ENCODE assay signal across 8 cellular contexts in genomic region chr1:45303582-45304310, GRCh38. TPM values are rescaled to one million over a fixed set of nuclear protein-coding genes. Genes with fewer than 3 reads are reported as not detected.
DNase-seq lines count a peak whose midpoint lies in the region; ATAC-seq and TF ChIP-seq lines count a peak whose summit lies in the region.

No MANE protein-coding gene starts in this region.

- H2AFZ ChIP-seq in parathyroid adenoma = peak overlapping the region; percentile 86

- no peaks in the 10 kb centered on the region for H3K27me3 ChIP-seq in cardiac muscle cell
- H3K27me3 ChIP-seq in parathyroid adenoma (ENCODE audit: control insufficient read depth, insufficient read depth, low read length) = no peaks in the 10 kb centered on the region
- H3K27me3 ChIP-seq in tibial nerve = no peaks in the 10 kb centered on the region

- H3K27ac ChIP-seq in cardiac muscle cell (peak overlapping the region; percentile 76), parathyroid adenoma (peak overlapping the region; percentile 91), tibial nerve (peak overlapping the region; percentile 86 to 97 (median 92))

- TF ChIP-seq EP300 in tibial nerve (IDR thresholded peaks at IDR 0.05) = peak in 1 of 2 donors; percentile 78

- no peaks in the 10 kb centered on the region for H3K36me3 ChIP-seq in cardiac muscle cell
- H3K36me3 ChIP-seq in parathyroid adenoma (ENCODE audit: control insufficient read depth, insufficient read depth, low read length) = no peaks in the 10 kb centered on the region
- no peaks in the 10 kb centered on the region for H3K36me3 ChIP-seq in tibial nerve

- 1 to 2% methylated on average over 39 to 55 of the region's 63 CpGs for WGBS in tibial nerve, 2 donors

- TF ChIP-seq CTCF in GM12872 (IDR thresholded peaks at IDR 0.05; ENCODE audit: insufficient read depth, low read depth, low read length) (peak; percentile 76), cardiac muscle cell (IDR thresholded peaks at IDR 0.05; ENCODE audit: low read depth, low read length) (peak; percentile 67), parathyroid adenoma (IDR thresholded peaks at IDR 0.05) (peak; percentile 60), tibial nerve (IDR thresholded peaks at IDR 0.05) (peak; percentile 57 to 90 (median 69))

- peak; percentile 94 for DNase-seq in NCI-H1105 treated with DMSO at 0.1 percent for 48 hours (lab: John Stamatoyannopoulos, UW)
- DNase-seq in SKM-1 treated with dmso at 0.1 percent for 144 hours (lab: John Stamatoyannopoulos, UW; ENCODE audit: unreplicated experiment) = peak; percentile 93
- DNase-seq in activated naive CD8-positive, alpha-beta T cell treated with anti-CD3 and anti-CD28 coated beads, Interleukin-2, amount 50 U/mL, for 16 hours (ENCODE audit: low read depth, low spot score) = peak; percentile 97
- DNase-seq in cardiac muscle cell (ENCODE audit: low read depth in 1 of 2, low spot score in 1 of 2) = peak; percentile 98 to 99
- DNase-seq in tibial nerve (ENCODE audit: low spot score in 2 of 2) = peak; percentile 96

- H3K79me2 ChIP-seq in parathyroid adenoma = no peaks in the 10 kb centered on the region

- H3K9me3 ChIP-seq in cardiac muscle cell (ENCODE audit: low read depth) (no peaks in the 10 kb centered on the region), parathyroid adenoma (ENCODE audit: control insufficient read depth, low read length) (no peaks in the 10 kb centered on the region), tibial nerve (no peaks in the 10 kb centered on the region)

- peak; percentile 44 to 69 for TF ChIP-seq POLR2A in tibial nerve (IDR thresholded peaks at IDR 0.05)

- peak; percentile 75 for ATAC-seq in HG02642 (IDR thresholded peaks at IDR 0.05; ENCODE audit: poor library complexity, unreplicated experiment)

- H3K4me1 ChIP-seq in cardiac muscle cell (ENCODE audit: low read depth) (peaks cover 8% of the 10 kb centered on the region), parathyroid adenoma (peaks cover 3% of the 10 kb centered on the region), tibial nerve (peaks cover 0 to 19% (median 5%) of the 10 kb centered on the region in 4 donors)

- peak overlapping the region; percentile 76 for H3K4me2 ChIP-seq in parathyroid adenoma (ENCODE audit: low read length)

- peak overlapping the region; percentile 35 for H3K9ac ChIP-seq in parathyroid adenoma

- peak overlapping the region; percentile 62 for H3K4me3 ChIP-seq in cardiac muscle cell
- H3K4me3 ChIP-seq in parathyroid adenoma (ENCODE audit: low read depth, low read length) = peak overlapping the region; percentile 61
- peak overlapping the region; percentile 56 to 88 (median 82) for H3K4me3 ChIP-seq in tibial nerve

RNA-seq across cellular contexts. Expression of gene HPDL, which starts 22.9 kb away (rescaled TPM):
- 1.4 and 3.3 TPM in 2 replicates for total RNA-seq in cardiac muscle cell
- 1.3 and 4.7 TPM in 2 replicates for polyA plus RNA-seq in cardiac muscle cell
- 1 to 10 TPM in 3 of 4 donors, not detected in 1; 1.7 to 2.4 (median 1.7) TPM for total RNA-seq in tibial nerve

RNA-seq across cellular contexts. Expression of gene TOE1, which starts 36.2 kb away (rescaled TPM):
- 9.1 and 15.5 TPM in 2 replicates for total RNA-seq in cardiac muscle cell
- polyA plus RNA-seq in cardiac muscle cell = 8.6 and 13.4 TPM in 2 replicates
- 10 to 100 TPM in 2 of 4 donors, 1 to 10 TPM in 2; 7.4 to 16.7 (median 12.3) TPM for total RNA-seq in tibial nerve

RNA-seq across cellular contexts. Expression of gene MUTYH, which starts 36.5 kb away (rescaled TPM):
- total RNA-seq in cardiac muscle cell (25.8 and 35.6 TPM in 2 replicates), tibial nerve (10 to 100 TPM; 34.7 to 62.2 (median 46.0) TPM)
- polyA plus RNA-seq in cardiac muscle cell = 27.1 and 31.0 TPM in 2 replicates

Comparison
In these comparisons a context has a peak if more than half of its experiments do, and no peak if none do; other contexts are left out.
1. Peak in every context shown above with its lines: DNase-seq, ATAC-seq, H3K4me3 ChIP-seq and H3K27ac ChIP-seq.